7 cellular contexts compared by ENCODE assay signal in genomic region chr10:60778214-60778977, GRCh38. TPM values are rescaled to one million over a fixed set of nuclear protein-coding genes. Genes with fewer than 3 reads are reported as not detected.
DNase-seq lines count a peak whose midpoint lies in the region; ATAC-seq and TF ChIP-seq lines count a peak whose summit lies in the region.

TSS of gene CDK1 (plus strand) at chr10:60778478. CDS start at chr10:60780166, 1,688 bp downstream.

- H3K4me1 ChIP-seq in hepatocyte (ENCODE audit: insufficient read depth): peaks cover 7% of the 10 kb centered on the region

- WGBS in hepatocyte (ENCODE audit: low lambda C conversion rate, missing lambda C conversion rate): 1% methylated on average over 37 of the region's 59 CpGs

- H3K9me3 ChIP-seq in hepatocyte (ENCODE audit: low read depth): no peaks in the 10 kb centered on the region

- H3K36me3 ChIP-seq in hepatocyte (replicated peaks; ENCODE audit: insufficient read depth, low read depth): no peaks in the 10 kb centered on the region

- H3K9me2 ChIP-seq in hepatocyte (replicated peaks; ENCODE audit: insufficient read depth): no peaks in the 10 kb centered on the region

- ATAC-seq in GM18505 (IDR thresholded peaks at IDR 0.05; ENCODE audit: unreplicated experiment) (peak; percentile 98), HG02973 (IDR thresholded peaks at IDR 0.05; ENCODE audit: unreplicated experiment) (peak; percentile 95)

- H2AFZ ChIP-seq in hepatocyte: peak within 1 kb of the TSS; percentile 79

- TF ChIP-seq CTCF in hepatocyte (IDR thresholded peaks at IDR 0.05; ENCODE audit: poor library complexity): no peak

- H3K4me2 ChIP-seq in hepatocyte: peak within 1 kb of the TSS; percentile 78

- peak within 1 kb of the TSS; percentile 32 for H3K4me3 ChIP-seq in hepatocyte

- peaks cover 47% of the 10 kb centered on the region for H3K79me2 ChIP-seq in hepatocyte

- peak within 1 kb of the TSS; percentile 58 for H3K27ac ChIP-seq in hepatocyte

- peak; percentile 86 for TF ChIP-seq POLR2A in GM18505 (IDR thresholded peaks at IDR 0.05; ENCODE audit: borderline replicate concordance, extremely low read depth, insufficient read depth, insufficient read length)

- H4K20me1 ChIP-seq in hepatocyte (ENCODE audit: insufficient read depth, poor library complexity, severe bottlenecking): no peaks in the 10 kb centered on the region

- DNase-seq in NCI-H2029 (lab: John Stamatoyannopoulos, UW): peak; percentile 93
- DNase-seq in T-helper 22 cell (ENCODE audit: low read depth): peak; percentile 89
- peak; percentile 100 for DNase-seq in astrocyte of the hippocampus (ENCODE audit: low read depth, low spot score)
- DNase-seq in hepatocyte (ENCODE audit: low spot score): peak; percentile 98
- peak; percentile 97 for DNase-seq in retina

- H3K27me3 ChIP-seq in hepatocyte: no peaks in the 10 kb centered on the region

RNA-seq across cellular contexts. Expression of gene CDK1, which starts in this region (rescaled TPM):
- total RNA-seq in hepatocyte: 31.7 and 33.6 TPM in 2 replicates
- polyA plus RNA-seq in hepatocyte: 23.1 and 31.6 TPM in 2 replicates

Comparison
In these comparisons a context has a peak if more than half of its experiments do, and no peak if none do; other contexts are left out.
1. Peak in every context shown above with its lines: DNase-seq, ATAC-seq, H3K4me3 ChIP-seq and H3K27ac ChIP-seq.